Comparison of ENCODE assay signal across 10 cellular contexts in genomic region chr4:78774395-78774794, GRCh38. TPM values are rescaled to one million over a fixed set of nuclear protein-coding genes. Genes with fewer than 3 reads are reported as not detected.
A peak's percentile ranks its signal among the peaks of the same experiment; 100 is the strongest.
DNase-seq lines count a peak whose midpoint lies in the region; ATAC-seq and TF ChIP-seq lines count a peak whose summit lies in the region.
"Had no signal": no experiment of that assay in that cellular context is flagged by ENCODE, and none has a peak within 500 bp of the region (broad histone marks: within the 10 kb centered on the region; RNA-seq: fewer than 3 reads in every experiment).

No MANE protein-coding gene starts in this region.

- no peak for TF ChIP-seq CTCF in natural killer cell (IDR thresholded peaks at IDR 0.05)
- no peak for TF ChIP-seq CTCF in type B pancreatic cell (conservative IDR thresholded peaks at IDR 0.05)

- H3K4me1 Mint-ChIP-seq in natural killer cell (peaks cover 12 to 22% of the 10 kb centered on the region in 2 donors), type B pancreatic cell (ENCODE audit: unreplicated experiment) (peaks cover 9% of the 10 kb centered on the region)
- peaks cover 6 to 20% of the 10 kb centered on the region in 2 donors for H3K4me1 Mint-ChIP-seq in natural killer cell treated with Interleukin-12 subunit alpha and Interleukin-12 subunit beta and Interleukin-15 and Interleukin-18, amount 100 ng/mL, for 72 hours (ENCODE audit: low read depth in 2 of 2)

- DNase-seq in natural killer cell (no peak), RPMI7951 (ENCODE audit: low read depth) (peak; percentile 9), left kidney (ENCODE audit: low read depth, low spot score) (peak; percentile 71), type B pancreatic cell (ENCODE audit: extremely low spot score, unreplicated experiment) (no peak)
- DNase-seq in natural killer cell treated with Interleukin-12 subunit alpha and Interleukin-12 subunit beta and Interleukin-15 and Interleukin-18, amount 100 ng/mL, for 72 hours (ENCODE audit: low spot score) = no peak
- DNase-seq: activated CD4-positive, alpha-beta T cell treated with anti-CD3 and anti-CD28 coated beads, Interleukin-2, amount 50 U/mL, for 48 hours; trophoblast cell had no signal

- ATAC-seq in natural killer cell (no peak), HG03025 (IDR thresholded peaks at IDR 0.05; ENCODE audit: low FRiP score, unreplicated experiment) (no peak), HG02610 (IDR thresholded peaks at IDR 0.05; ENCODE audit: unreplicated experiment) (no peak), HG02981 (IDR thresholded peaks at IDR 0.05; ENCODE audit: unreplicated experiment) (no peak)
- no peak for ATAC-seq in natural killer cell treated with Interleukin-12 subunit alpha and Interleukin-12 subunit beta and Interleukin-15 and Interleukin-18, amount 100 ng/mL, for 72 hours

- H3K36me3 Mint-ChIP-seq in natural killer cell (no peaks in the 10 kb centered on the region), type B pancreatic cell (no peaks in the 10 kb centered on the region)
- H3K36me3 Mint-ChIP-seq in natural killer cell treated with Interleukin-12 subunit alpha and Interleukin-12 subunit beta and Interleukin-15 and Interleukin-18, amount 100 ng/mL, for 72 hours = no peaks in the 10 kb centered on the region

- H3K4me3 Mint-ChIP-seq in natural killer cell = peak overlapping the region; percentile 29
- no peak overlapping the region for H3K4me3 Mint-ChIP-seq in natural killer cell treated with Interleukin-12 subunit alpha and Interleukin-12 subunit beta and Interleukin-15 and Interleukin-18, amount 100 ng/mL, for 72 hours
- peak overlapping the region; percentile 96 for H3K4me3 Mint-ChIP-seq in type B pancreatic cell

- intact Hi-C loops in natural killer cell (cut with micrococcal nuclease) = no loop called here

- peak overlapping the region in 1 of 2 donors; percentile 84 for H3K27ac Mint-ChIP-seq in natural killer cell
- H3K27ac Mint-ChIP-seq in natural killer cell treated with Interleukin-12 subunit alpha and Interleukin-12 subunit beta and Interleukin-15 and Interleukin-18, amount 100 ng/mL, for 72 hours = peak overlapping the region in 1 of 2 donors; percentile 86
- H3K27ac Mint-ChIP-seq in type B pancreatic cell = no peak overlapping the region

- H3K9me3 Mint-ChIP-seq in natural killer cell (no peaks in the 10 kb centered on the region), type B pancreatic cell (no peaks in the 10 kb centered on the region)
- no peaks in the 10 kb centered on the region for H3K9me3 Mint-ChIP-seq in natural killer cell treated with Interleukin-12 subunit alpha and Interleukin-12 subunit beta and Interleukin-15 and Interleukin-18, amount 100 ng/mL, for 72 hours

- H3K27me3 Mint-ChIP-seq in natural killer cell (ENCODE audit: low read depth in 2 of 2) = no peaks in the 10 kb centered on the region
- no peaks in the 10 kb centered on the region for H3K27me3 Mint-ChIP-seq in natural killer cell treated with Interleukin-12 subunit alpha and Interleukin-12 subunit beta and Interleukin-15 and Interleukin-18, amount 100 ng/mL, for 72 hours
- H3K27me3 Mint-ChIP-seq in type B pancreatic cell = no peaks in the 10 kb centered on the region

RNA-seq across cellular contexts. Expression of gene BMP2K, which starts 1.8 kb away (rescaled TPM):
- total RNA-seq in natural killer cell (10 to 100 TPM; 10.1 to 13.5 (median 11.7) TPM), type B pancreatic cell (ENCODE audit: low replicate concordance) (40.9 and 73.9 TPM in 2 replicates)
- total RNA-seq in natural killer cell treated with Interleukin-12 subunit alpha and Interleukin-12 subunit beta and Interleukin-15 and Interleukin-18, amount 100 ng/mL, for 72 hours = 10 to 100 TPM in 1 of 2 donors, 1 to 10 TPM in 1; 7.9 to 11.0 TPM
- 29.7 and 45.3 TPM in 2 replicates for total RNA-seq in RPMI7951 (2014; rRNA removed; shearing (Covaris generic))

Comparison
In these comparisons a context has a peak if more than half of its experiments do, and no peak if none do; other contexts are left out.
1. DNase-seq: peak in RPMI7951 (single experiment) and left kidney (single experiment); none in natural killer cell (single experiment), natural killer cell treated with Interleukin-12 subunit alpha and Interleukin-12 subunit beta and Interleukin-15 and Interleukin-18, amount 100 ng/mL, for 72 hours (single experiment) and type B pancreatic cell (single experiment).